In the genomic region with DNA sequence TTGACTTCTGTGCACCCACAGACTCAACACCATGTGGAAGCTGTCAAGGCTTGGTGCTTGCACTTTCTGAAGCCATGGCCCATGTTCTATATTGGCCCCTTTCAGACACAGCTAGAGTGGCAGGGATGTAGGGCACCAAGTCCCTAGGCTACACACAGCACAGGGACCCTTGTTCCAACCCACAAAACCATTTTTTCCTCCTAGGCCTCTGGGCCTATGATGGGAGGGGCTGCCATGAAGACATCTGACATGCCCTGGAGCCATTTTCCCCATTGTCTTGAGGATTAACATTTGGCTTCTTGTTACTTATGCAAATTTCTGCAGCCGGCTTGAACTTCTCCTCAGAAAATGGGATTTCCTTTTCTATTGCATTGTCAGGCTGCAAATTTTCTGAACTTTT, we compare ENCODE assay signal across 1 cellular context. TPM values are rescaled to one million over a fixed set of nuclear protein-coding genes. Genes with fewer than 3 reads are reported as not detected.
"Had no signal": no experiment of that assay in that cellular context is flagged by ENCODE, and none has a peak within 500 bp of the region (broad histone marks: within the 10 kb centered on the region; RNA-seq: fewer than 3 reads in every experiment).

No MANE protein-coding gene starts in this region.

RNA-seq across cellular contexts. Expression of a gene that starts 27.2 kb away (rescaled TPM):
- total RNA-seq: G401 had no signal
